Comparison of ENCODE assay signal across 9 cellular contexts in the genomic region with DNA sequence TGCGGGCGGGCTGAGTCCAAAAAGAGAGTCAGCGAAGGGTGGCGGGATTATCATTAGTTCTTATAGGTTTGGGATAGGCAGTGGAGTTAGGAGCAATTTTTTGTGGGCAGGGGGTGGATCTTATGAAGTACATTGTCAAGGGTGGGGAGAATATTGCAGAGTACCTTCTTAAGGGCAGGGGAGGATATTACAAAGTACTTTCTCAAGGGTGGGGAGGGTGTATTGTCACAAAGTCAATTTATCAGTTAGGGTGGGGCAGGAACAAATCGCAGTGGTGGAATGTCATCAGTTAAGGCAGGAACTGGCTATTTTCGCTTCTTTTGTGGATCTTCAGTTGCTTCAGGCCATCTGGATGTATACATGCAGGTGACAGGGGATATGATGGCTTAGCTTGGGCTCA. TPM values are rescaled to one million over a fixed set of nuclear protein-coding genes. Genes with fewer than 3 reads are reported as not detected.
DNase-seq lines count a peak whose midpoint lies in the region; ATAC-seq and TF ChIP-seq lines count a peak whose summit lies in the region.
"Not testable (repeated sequence)": the region's sequence is repeated elsewhere in the genome, so short reads cannot be mapped to it uniquely, and the experiment has no call there.
"Had no signal": no experiment of that assay in that cellular context is flagged by ENCODE, and none has a peak within 500 bp of the region (broad histone marks: within the 10 kb centered on the region; RNA-seq: fewer than 3 reads in every experiment).

No MANE protein-coding gene starts in this region.

- not testable (repeated sequence) for H3K36me3 ChIP-seq in GM23338 (ENCODE audit: insufficient read depth); HEK293 (ENCODE audit: control insufficient read depth in 2 of 2, insufficient read depth in 1 of 2, low read length in 2 of 2)
- peaks cover 11% of the 10 kb centered on the region for H3K36me3 ChIP-seq in HUES64 (ENCODE audit: insufficient read depth, low read length)

- H4K20me1 ChIP-seq in GM23338 (replicated peaks; ENCODE audit: insufficient read depth): not testable (repeated sequence)

- peaks cover 77% of the 10 kb centered on the region for H3K4me1 Mint-ChIP-seq in GM23338
- peaks cover 60% of the 10 kb centered on the region for H3K4me1 Mint-ChIP-seq in brain
- peaks cover 45% of the 10 kb centered on the region for H3K4me1 Mint-ChIP-seq in glutamatergic neuron (ENCODE audit: low read depth, unreplicated experiment)
- peaks cover 14% of the 10 kb centered on the region for H3K4me1 Mint-ChIP-seq in progenitor cell of endocrine pancreas (ENCODE audit: low read depth)

- WGBS in HUES64: 88% methylated on average over 6 of the region's 6 CpGs

- not testable (repeated sequence) for H2AFZ ChIP-seq in GM23338

- POLR2A ChIA-PET in HEK293 (lab: Yijun Ruan, JAX): not testable (repeated sequence)

- H3K36me3 Mint-ChIP-seq in GM23338 (ENCODE audit: low read depth) (peaks cover 11% of the 10 kb centered on the region; the same call in 2 of the 3 replicates), brain (peaks cover 12% of the 10 kb centered on the region)
- H3K36me3 Mint-ChIP-seq in glutamatergic neuron (ENCODE audit: unreplicated experiment); progenitor cell of endocrine pancreas (ENCODE audit: insufficient read depth): not testable (repeated sequence)

- not testable (repeated sequence) for TF ChIP-seq CTCF in GM23338 (conservative IDR thresholded peaks at IDR 0.05; ENCODE audit: low read depth in 2 of 2); HEK293 (tag by site-specific recombination; IDR thresholded peaks at IDR 0.05); brain (conservative IDR thresholded peaks at IDR 0.05); glutamatergic neuron (IDR thresholded peaks at IDR 0.05; ENCODE audit: partially characterized antibody, unreplicated experiment); progenitor cell of endocrine pancreas (IDR thresholded peaks at IDR 0.05; ENCODE audit: unreplicated experiment)

- H3K9ac ChIP-seq in HUES64 (ENCODE audit: low read depth, low read length): 0 out of 2 replicates have a peak overlapping the region, but pooled peaks have one; percentile 0

- not testable (repeated sequence) for DNase-seq in GM23338 (ENCODE audit: low spot score); glutamatergic neuron; progenitor cell of endocrine pancreas (ENCODE audit: low spot score, unreplicated experiment)

- peak overlapping the region; percentile 56 for H3K4me2 ChIP-seq in GM23338

- H3K4me1 ChIP-seq in GM23338 (ENCODE audit: insufficient read depth) (peaks cover 78% of the 10 kb centered on the region), HEK293 (ENCODE audit: control insufficient read depth, insufficient read depth, low read length) (peaks cover 11% of the 10 kb centered on the region), HUES64 (ENCODE audit: insufficient read depth, low read length) (peaks cover 68% of the 10 kb centered on the region)

- peaks cover 11% of the 10 kb centered on the region for H3K27me3 Mint-ChIP-seq in GM23338 (ENCODE audit: insufficient read depth, low read depth, poor library complexity)
- H3K27me3 Mint-ChIP-seq in brain; glutamatergic neuron (ENCODE audit: unreplicated experiment); progenitor cell of endocrine pancreas: not testable (repeated sequence)

- not testable (repeated sequence) for H3K9me3 ChIP-seq in HEK293 (ENCODE audit: control insufficient read depth, insufficient read depth, low read depth, low read length); HUES64 (ENCODE audit: insufficient read depth, low read depth, low read length)

- peak overlapping the region; percentile 60 for H3K4me3 Mint-ChIP-seq in GM23338
- not testable (repeated sequence) for H3K4me3 Mint-ChIP-seq in brain; glutamatergic neuron (ENCODE audit: unreplicated experiment); progenitor cell of endocrine pancreas (ENCODE audit: low read depth)

- H3K9me2 ChIP-seq in GM23338 (ENCODE audit: insufficient read depth): not testable (repeated sequence)

- peaks cover 63% of the 10 kb centered on the region for H3K79me2 ChIP-seq in GM23338 (replicated peaks; ENCODE audit: insufficient read depth)

- peak overlapping the region; percentile 28; the same call in 1 of the 2 replicates for H3K4me3 ChIP-seq in GM23338
- H3K4me3 ChIP-seq in HEK293 (ENCODE audit: low read depth, low read length); HUES64 (ENCODE audit: low read length): not testable (repeated sequence)

- peak overlapping the region; percentile 95 for H3K27ac Mint-ChIP-seq in GM23338
- H3K27ac Mint-ChIP-seq in brain: peak overlapping the region in 4 of 5 experiments; percentile 18 to 88 (median 71)
- H3K27ac Mint-ChIP-seq in glutamatergic neuron (ENCODE audit: unreplicated experiment): peak overlapping the region; percentile 5
- H3K27ac Mint-ChIP-seq in progenitor cell of endocrine pancreas: peak overlapping the region; percentile 34

- CTCF ChIA-PET in HEK293 (lab: Yijun Ruan, JAX): interaction anchor here (1.2 to 1.3 kb wide), 2 partner anchors 9 to 10 kb away, joined by 5 to 8 read pairs; no protein-coding TSS in a partner anchor

- not testable (repeated sequence) for H3K27me3 ChIP-seq in GM23338 (ENCODE audit: insufficient read depth); HUES64 (ENCODE audit: insufficient read depth, low read length)

- H3K9me3 Mint-ChIP-seq in GM23338; brain; glutamatergic neuron (ENCODE audit: unreplicated experiment); progenitor cell of endocrine pancreas (ENCODE audit: low read depth): not testable (repeated sequence)

- not testable (repeated sequence) for ATAC-seq in GM23338

- H3F3A ChIP-seq in GM23338 (replicated peaks; ENCODE audit: low read depth): not testable (repeated sequence)

- H3K27ac ChIP-seq in GM23338 (ENCODE audit: low read depth) (peak overlapping the region; percentile 88), HUES64 (ENCODE audit: low read depth, low read length) (peak overlapping the region; percentile 93; the same call in 1 of the 2 replicates)
- not testable (repeated sequence) for H3K27ac ChIP-seq in HEK293 (ENCODE audit: extremely low read depth, low read depth, low read length)

TF ChIP-seq in HEK293, 187 proteins besides CTCF, POLR2A, EP300 and RAD21:
- TF ChIP-seq KLF1 (tag by site-specific recombination; IDR thresholded peaks at IDR 0.05): peak; percentile 22; the same call in 1 of the 2 replicates

RNA-seq across cellular contexts. Expression of a gene that starts 40.3 kb away (rescaled TPM):
- total RNA-seq in GM23338 (2014; rRNA removed; shearing (Covaris generic)): not detected in 2 replicates
- polyA plus RNA-seq in GM23338 (2016; fragmentation: Nextera tagmentation; extraction: Ambion mirVana) (0.89 and 1.5 TPM in 2 replicates), brain (ENCODE audit: insufficient read depth, low read depth, low replicate concordance) (2.8 TPM)
- polyA plus RNA-seq in HUES64 (2013, experiment 1 of 2): 0.15 TPM
- polyA plus RNA-seq in HUES64 (2013, experiment 2 of 2): 0.32 TPM
- total RNA-seq in glutamatergic neuron (ENCODE audit: unreplicated experiment) (28.9 TPM), progenitor cell of endocrine pancreas (not detected in 2 replicates)
- total RNA-seq: B cell; Caco-2; CD4-positive, CD25-positive, alpha-beta regulatory T cell had no signal

Comparison
In these comparisons a context has a peak if more than half of its experiments do, and no peak if none do; other contexts are left out.
1. H3K27ac Mint-ChIP-seq: peak in every context shown above with its lines; median percentile 95 in GM23338; 71 in brain; 34 in progenitor cell of endocrine pancreas; 5 in glutamatergic neuron.
2. RNA of a gene that starts 40.3 kb away (total RNA-seq): 28.9 TPM in glutamatergic neuron (single experiment); not detected in GM23338 and not detected in progenitor cell of endocrine pancreas; every median in the first group is over 10 times any median in the second.